In genomic region chr3:184145120-184145524, GRCh38 we compare ENCODE assay signal across 8 cellular contexts.
DNase-seq lines count a peak whose midpoint lies in the region; ATAC-seq and TF ChIP-seq lines count a peak whose summit lies in the region.

No MANE protein-coding gene starts in this region.

- no peaks in the 10 kb centered on the region for H4K20me1 ChIP-seq in KMS-11 (ENCODE audit: insufficient read depth)

- H3K27me3 Mint-ChIP-seq in memory B cell: no peaks in the 10 kb centered on the region

- no peak overlapping the region for H3K4me3 ChIP-seq in KMS-11 (IDR thresholded peaks at IDR 0.05; ENCODE audit: insufficient read depth, low read depth, low read length)
- no peak overlapping the region for H3K4me3 ChIP-seq in SK-N-MC
- H3K4me3 ChIP-seq in choroid plexus epithelial cell (ENCODE audit: low read depth, low read length): no peak overlapping the region

- peaks cover 2% of the 10 kb centered on the region for H3K4me1 Mint-ChIP-seq in memory B cell

- H3K36me3 ChIP-seq in KMS-11 (ENCODE audit: insufficient read depth): peaks cover 14% of the 10 kb centered on the region; the same call in 1 of the 2 replicates
- H3K36me3 ChIP-seq in SK-N-MC (ENCODE audit: insufficient read depth, low read length): peaks cover 60% of the 10 kb centered on the region

- H3K9ac ChIP-seq in KMS-11 (no peak overlapping the region), SK-N-MC (ENCODE audit: insufficient read length) (no peak overlapping the region)

- H3K79me2 ChIP-seq in KMS-11 (ENCODE audit: insufficient read depth, low read depth): peaks cover 9% of the 10 kb centered on the region; the same call in 1 of the 2 replicates

- TF ChIP-seq CTCF in KMS-11 (conservative IDR thresholded peaks at IDR 0.05; ENCODE audit: low read depth, low read length) (peak; percentile 53; the same call in 1 of the 2 replicates), choroid plexus epithelial cell (conservative IDR thresholded peaks at IDR 0.05; ENCODE audit: low read depth, low read length) (peak; percentile 67)

- H3K36me3 Mint-ChIP-seq in memory B cell: peaks cover 21% of the 10 kb centered on the region

- H3K4me1 ChIP-seq in KMS-11 (ENCODE audit: low read depth, poor library complexity, severe bottlenecking): no peaks in the 10 kb centered on the region

- H3K4me3 Mint-ChIP-seq in memory B cell: no peak overlapping the region

- H3K9me3 Mint-ChIP-seq in memory B cell: no peaks in the 10 kb centered on the region

- no peaks in the 10 kb centered on the region for H3K27me3 ChIP-seq in KMS-11 (ENCODE audit: insufficient read depth, low read depth)

- H3K27ac ChIP-seq in KMS-11: no peak overlapping the region
- H3K27ac ChIP-seq in SK-N-MC: peak overlapping the region; percentile 2; the same call in 1 of the 2 replicates

- no peak overlapping the region for H3K4me2 ChIP-seq in KMS-11

- ATAC-seq in memory B cell (ENCODE audit: low read depth) (peak; percentile 91), GM19351 (IDR thresholded peaks at IDR 0.05; ENCODE audit: unreplicated experiment) (no peak), GM18519 (IDR thresholded peaks at IDR 0.05; ENCODE audit: low FRiP score, unreplicated experiment) (no peak)

- DNase-seq in DMS53 (lab: John Stamatoyannopoulos, UW): peak; percentile 80
- DNase-seq in SK-N-MC (ENCODE audit: low read depth, low spot score): no peak
- DNase-seq in choroid plexus epithelial cell (ENCODE audit: low read depth): peak; percentile 78
- peak in 1 of 2 donors; percentile 25 for DNase-seq in memory B cell (ENCODE audit: low spot score in 2 of 2)
- DNase-seq in inferior parietal cortex (ENCODE audit: extremely low spot score): no peak

- H3K27ac Mint-ChIP-seq in memory B cell: no peak overlapping the region

- H2AFZ ChIP-seq in KMS-11 (ENCODE audit: low read depth): no peak overlapping the region

- H3K9me3 ChIP-seq in SK-N-MC (ENCODE audit: low read depth, low read length): no peaks in the 10 kb centered on the region

Comparison
In these comparisons a context has a peak if more than half of its experiments do, and no peak if none do; other contexts are left out.
1. DNase-seq: peak in DMS53 (single experiment) and choroid plexus epithelial cell (single experiment); none in SK-N-MC (single experiment) and inferior parietal cortex (single experiment).